In genomic region chr11:130214861-130215530, GRCh38 we compare ENCODE assay signal across 18 cellular contexts. TPM values are rescaled to one million over a fixed set of nuclear protein-coding genes. Genes with fewer than 3 reads are reported as not detected.
"Had no signal": no experiment of that assay in that cellular context is flagged by ENCODE, and none has a peak within 500 bp of the region (broad histone marks: within the 10 kb centered on the region; RNA-seq: fewer than 3 reads in every experiment).

No MANE protein-coding gene starts in this region.

- DNase-seq: activated CD4-positive, CD25-positive, alpha-beta regulatory T cell treated with anti-CD3 and anti-CD28 coated beads, Interleukin-2, amount 50 U/mL, for 72 hours; activated naive CD4-positive, alpha-beta T cell treated with Interleukin-2 at 50 U/mL for 16 hours; brain microvascular endothelial cell; cerebellar nuclear complex; dermis blood vessel endothelial cell; erythroblast; left ventricle myocardium superior; mesendoderm; occipital lobe; psoas muscle; SK-N-SH; T-helper 1 cell; T1000 had no signal

- H3K9me3 ChIP-seq: gastroesophageal sphincter, psoas muscle, right lobe of liver, SK-N-SH, testis had no signal

- H3K36me3 ChIP-seq: brain microvascular endothelial cell, gastroesophageal sphincter, right lobe of liver had no signal

- ATAC-seq: gastroesophageal sphincter, left ventricle myocardium superior, psoas muscle, right lobe of liver had no signal

- H3K27ac Mint-ChIP-seq: stimulated activated naive CD8-positive, alpha-beta T cell treated with anti-CD3 and anti-CD28 coated beads, Interleukin-15, Interleukin-2, amounts not matched to agents 100 ng/mL and 50 ng/mL, for 24 hours had no signal

- H3K4me1 ChIP-seq: psoas muscle, right lobe of liver had no signal

- H3K27me3 Mint-ChIP-seq: stimulated activated naive CD8-positive, alpha-beta T cell treated with anti-CD3 and anti-CD28 coated beads, Interleukin-15, Interleukin-2, amounts not matched to agents 100 ng/mL and 50 ng/mL, for 24 hours had no signal

- H3K4me3 Mint-ChIP-seq: nephron; stimulated activated naive CD8-positive, alpha-beta T cell treated with anti-CD3 and anti-CD28 coated beads, Interleukin-15, Interleukin-2, amounts not matched to agents 100 ng/mL and 50 ng/mL, for 24 hours had no signal

- H3K27ac ChIP-seq: brain microvascular endothelial cell, gastroesophageal sphincter, psoas muscle, right lobe of liver, testis had no signal

- H3K27me3 ChIP-seq: right lobe of liver, testis had no signal

- H3K9me3 Mint-ChIP-seq: nephron; stimulated activated naive CD8-positive, alpha-beta T cell treated with anti-CD3 and anti-CD28 coated beads, Interleukin-15, Interleukin-2, amounts not matched to agents 100 ng/mL and 50 ng/mL, for 24 hours had no signal

- H3K4me3 ChIP-seq: gastroesophageal sphincter, psoas muscle, right lobe of liver, testis had no signal

RNA-seq across cellular contexts. Expression of gene ST14, which starts 55.4 kb away (rescaled TPM):
- total RNA-seq: occipital lobe had no signal
